In the genomic region with DNA sequence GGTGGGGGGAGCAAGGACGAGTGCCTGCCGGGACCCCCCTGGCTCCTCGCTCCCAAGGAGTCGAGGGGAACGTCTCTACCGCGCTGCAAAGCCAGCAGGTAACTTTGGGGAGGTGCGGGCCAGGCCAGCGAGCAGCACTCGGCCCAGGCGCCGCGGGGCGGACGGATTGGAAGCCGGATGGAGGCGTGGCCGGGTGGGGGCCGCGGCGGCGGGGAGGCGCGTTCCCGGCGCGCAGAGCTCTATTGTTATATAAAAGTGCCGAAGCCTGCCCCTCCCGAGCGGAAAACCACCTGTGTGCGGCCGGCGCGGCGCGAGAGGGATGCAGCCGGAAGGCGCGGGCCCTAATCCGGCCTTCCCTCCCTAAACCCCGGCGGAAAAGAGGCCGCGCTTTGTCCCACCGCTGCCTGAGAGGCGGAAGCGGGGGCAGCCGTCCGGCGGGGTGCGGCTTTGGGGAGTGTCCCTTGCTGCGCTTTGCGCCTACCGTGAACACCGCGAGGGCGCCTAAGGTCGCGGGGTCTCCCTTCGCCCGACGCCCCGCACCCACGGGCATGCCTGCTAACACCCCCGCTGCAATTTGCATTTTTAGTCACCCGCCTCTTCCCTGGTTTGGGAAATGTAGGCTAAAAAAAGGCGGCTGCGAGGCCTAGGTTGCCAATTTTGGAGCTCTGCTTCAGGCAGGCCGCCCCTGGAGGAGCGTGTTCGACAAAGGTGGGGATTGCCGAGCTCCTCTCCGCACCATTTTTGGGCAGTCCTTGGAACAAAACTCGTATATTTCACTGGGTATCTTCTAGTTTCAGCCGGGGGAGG, we compare ENCODE assay signal across 1 cellular context.
TF ChIP-seq lines count a peak whose summit lies in the region.

No MANE protein-coding gene starts in this region.

TF ChIP-seq in HepG2, 621 proteins besides CTCF, POLR2A, EP300 and RAD21 (continued from another document and continues in another):
- TF ChIP-seq, protein P1, sequence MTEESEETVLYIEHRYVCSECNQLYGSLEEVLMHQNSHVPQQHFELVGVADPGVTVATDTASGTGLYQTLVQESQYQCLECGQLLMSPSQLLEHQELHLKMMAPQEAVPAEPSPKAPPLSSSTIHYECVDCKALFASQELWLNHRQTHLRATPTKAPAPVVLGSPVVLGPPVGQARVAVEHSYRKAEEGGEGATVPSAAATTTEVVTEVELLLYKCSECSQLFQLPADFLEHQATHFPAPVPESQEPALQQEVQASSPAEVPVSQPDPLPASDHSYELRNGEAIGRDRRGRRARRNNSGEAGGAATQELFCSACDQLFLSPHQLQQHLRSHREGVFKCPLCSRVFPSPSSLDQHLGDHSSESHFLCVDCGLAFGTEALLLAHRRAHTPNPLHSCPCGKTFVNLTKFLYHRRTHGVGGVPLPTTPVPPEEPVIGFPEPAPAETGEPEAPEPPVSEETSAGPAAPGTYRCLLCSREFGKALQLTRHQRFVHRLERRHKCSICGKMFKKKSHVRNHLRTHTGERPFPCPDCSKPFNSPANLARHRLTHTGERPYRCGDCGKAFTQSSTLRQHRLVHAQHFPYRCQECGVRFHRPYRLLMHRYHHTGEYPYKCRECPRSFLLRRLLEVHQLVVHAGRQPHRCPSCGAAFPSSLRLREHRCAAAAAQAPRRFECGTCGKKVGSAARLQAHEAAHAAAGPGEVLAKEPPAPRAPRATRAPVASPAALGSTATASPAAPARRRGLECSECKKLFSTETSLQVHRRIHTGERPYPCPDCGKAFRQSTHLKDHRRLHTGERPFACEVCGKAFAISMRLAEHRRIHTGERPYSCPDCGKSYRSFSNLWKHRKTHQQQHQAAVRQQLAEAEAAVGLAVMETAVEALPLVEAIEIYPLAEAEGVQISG (CRISPR knock-in tag; IDR thresholded peaks at IDR 0.05): peak; percentile 74
- peak; percentile 75 for TF ChIP-seq SRY (CRISPR knock-in tag; IDR thresholded peaks at IDR 0.05)
- TF ChIP-seq, protein P2, sequence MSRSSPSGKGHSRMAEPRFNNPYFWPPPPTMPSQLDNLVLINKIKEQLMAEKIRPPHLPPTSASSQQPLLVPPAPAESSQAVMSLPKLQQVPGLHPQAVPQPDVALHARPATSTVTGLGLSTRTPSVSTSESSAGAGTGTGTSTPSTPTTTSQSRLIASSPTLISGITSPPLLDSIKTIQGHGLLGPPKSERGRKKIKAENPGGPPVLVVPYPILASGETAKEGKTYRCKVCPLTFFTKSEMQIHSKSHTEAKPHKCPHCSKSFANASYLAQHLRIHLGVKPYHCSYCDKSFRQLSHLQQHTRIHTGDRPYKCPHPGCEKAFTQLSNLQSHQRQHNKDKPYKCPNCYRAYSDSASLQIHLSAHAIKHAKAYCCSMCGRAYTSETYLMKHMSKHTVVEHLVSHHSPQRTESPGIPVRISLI (CRISPR knock-in tag; IDR thresholded peaks at IDR 0.05; ENCODE audit: borderline replicate concordance): no peak
- no peak for TF ChIP-seq ATRX (CRISPR knock-in tag; IDR thresholded peaks at IDR 0.05; ENCODE audit: borderline replicate concordance)
- no peak for TF ChIP-seq ISX (CRISPR knock-in tag; conservative IDR thresholded peaks at IDR 0.05)
- peak; percentile 69; the same call in 1 of the 2 replicates for TF ChIP-seq GATA4 (IDR thresholded peaks at IDR 0.05; ENCODE audit: borderline replicate concordance, low read depth)
- TF ChIP-seq, protein P3, sequence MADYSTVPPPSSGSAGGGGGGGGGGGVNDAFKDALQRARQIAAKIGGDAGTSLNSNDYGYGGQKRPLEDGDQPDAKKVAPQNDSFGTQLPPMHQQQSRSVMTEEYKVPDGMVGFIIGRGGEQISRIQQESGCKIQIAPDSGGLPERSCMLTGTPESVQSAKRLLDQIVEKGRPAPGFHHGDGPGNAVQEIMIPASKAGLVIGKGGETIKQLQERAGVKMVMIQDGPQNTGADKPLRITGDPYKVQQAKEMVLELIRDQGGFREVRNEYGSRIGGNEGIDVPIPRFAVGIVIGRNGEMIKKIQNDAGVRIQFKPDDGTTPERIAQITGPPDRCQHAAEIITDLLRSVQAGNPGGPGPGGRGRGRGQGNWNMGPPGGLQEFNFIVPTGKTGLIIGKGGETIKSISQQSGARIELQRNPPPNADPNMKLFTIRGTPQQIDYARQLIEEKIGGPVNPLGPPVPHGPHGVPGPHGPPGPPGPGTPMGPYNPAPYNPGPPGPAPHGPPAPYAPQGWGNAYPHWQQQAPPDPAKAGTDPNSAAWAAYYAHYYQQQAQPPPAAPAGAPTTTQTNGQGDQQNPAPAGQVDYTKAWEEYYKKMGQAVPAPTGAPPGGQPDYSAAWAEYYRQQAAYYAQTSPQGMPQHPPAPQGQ (CRISPR knock-in tag; IDR thresholded peaks at IDR 0.05; ENCODE audit: borderline replicate concordance): no peak
- TF ChIP-seq TP53 (CRISPR knock-in tag; conservative IDR thresholded peaks at IDR 0.05): no peak
- TF ChIP-seq CCAR2 (optimal IDR thresholded peaks at IDR 0.05; ENCODE audit: low read depth, low read length): no peak
- no peak for TF ChIP-seq ZNF232 (CRISPR knock-in tag; IDR thresholded peaks at IDR 0.05; ENCODE audit: borderline replicate concordance)
- no peak for TF ChIP-seq PRPF4 (IDR thresholded peaks at IDR 0.05; ENCODE audit: low read depth, low read length, poor library complexity, severe bottlenecking)
- TF ChIP-seq ZNF441 (CRISPR knock-in tag; IDR thresholded peaks at IDR 0.05; ENCODE audit: borderline replicate concordance): no peak; the same call in none of the 2 replicates
- TF ChIP-seq SKI (IDR thresholded peaks at IDR 0.05; ENCODE audit: partially characterized antibody): no peak
- no peak for TF ChIP-seq ZNF614 (CRISPR knock-in tag; IDR thresholded peaks at IDR 0.05; ENCODE audit: borderline replicate concordance)
- peak; percentile 70; the same call in 1 of the 2 replicates for TF ChIP-seq SIN3A (IDR thresholded peaks at IDR 0.05; ENCODE audit: borderline replicate concordance, low read depth, low read length)
- TF ChIP-seq, protein P4, sequence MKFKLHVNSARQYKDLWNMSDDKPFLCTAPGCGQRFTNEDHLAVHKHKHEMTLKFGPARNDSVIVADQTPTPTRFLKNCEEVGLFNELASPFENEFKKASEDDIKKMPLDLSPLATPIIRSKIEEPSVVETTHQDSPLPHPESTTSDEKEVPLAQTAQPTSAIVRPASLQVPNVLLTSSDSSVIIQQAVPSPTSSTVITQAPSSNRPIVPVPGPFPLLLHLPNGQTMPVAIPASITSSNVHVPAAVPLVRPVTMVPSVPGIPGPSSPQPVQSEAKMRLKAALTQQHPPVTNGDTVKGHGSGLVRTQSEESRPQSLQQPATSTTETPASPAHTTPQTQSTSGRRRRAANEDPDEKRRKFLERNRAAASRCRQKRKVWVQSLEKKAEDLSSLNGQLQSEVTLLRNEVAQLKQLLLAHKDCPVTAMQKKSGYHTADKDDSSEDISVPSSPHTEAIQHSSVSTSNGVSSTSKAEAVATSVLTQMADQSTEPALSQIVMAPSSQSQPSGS (CRISPR knock-in tag; IDR thresholded peaks at IDR 0.05): peak; percentile 8; the same call in 1 of the 2 replicates
- TF ChIP-seq, protein P5, sequence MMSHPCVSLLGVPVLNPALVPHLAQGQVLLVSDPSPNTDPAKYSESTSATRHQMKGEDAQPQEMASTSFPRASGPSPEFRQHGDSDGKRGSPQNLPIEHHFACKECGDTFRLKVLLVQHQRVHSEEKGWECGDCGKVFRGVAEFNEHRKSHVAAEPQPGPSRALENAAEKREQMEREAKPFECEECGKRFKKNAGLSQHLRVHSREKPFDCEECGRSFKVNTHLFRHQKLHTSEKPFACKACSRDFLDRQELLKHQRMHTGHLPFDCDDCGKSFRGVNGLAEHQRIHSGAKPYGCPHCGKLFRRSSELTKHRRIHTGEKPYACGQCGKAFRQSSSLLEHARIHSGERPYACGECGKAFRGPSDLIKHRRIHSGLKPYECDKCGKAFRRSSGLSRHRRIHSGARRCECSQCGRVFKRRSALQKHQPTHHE (CRISPR knock-in tag; IDR thresholded peaks at IDR 0.05; ENCODE audit: borderline replicate concordance): peak; percentile 57; the same call in 1 of the 2 replicates
- no peak for TF ChIP-seq JUNB (CRISPR knock-in tag; IDR thresholded peaks at IDR 0.05; ENCODE audit: borderline replicate concordance)
- TF ChIP-seq CENPT (CRISPR knock-in tag; IDR thresholded peaks at IDR 0.05; ENCODE audit: low read depth): no peak
- TF ChIP-seq PHF5A (CRISPR knock-in tag; IDR thresholded peaks at IDR 0.05; ENCODE audit: low read depth, unreplicated experiment): no peak
- TF ChIP-seq ZNF629 (CRISPR knock-in tag; conservative IDR thresholded peaks at IDR 0.05): no peak
- TF ChIP-seq SOX5 (CRISPR knock-in tag; IDR thresholded peaks at IDR 0.05; ENCODE audit: borderline replicate concordance): peak; percentile 86
- TF ChIP-seq, protein P6, sequence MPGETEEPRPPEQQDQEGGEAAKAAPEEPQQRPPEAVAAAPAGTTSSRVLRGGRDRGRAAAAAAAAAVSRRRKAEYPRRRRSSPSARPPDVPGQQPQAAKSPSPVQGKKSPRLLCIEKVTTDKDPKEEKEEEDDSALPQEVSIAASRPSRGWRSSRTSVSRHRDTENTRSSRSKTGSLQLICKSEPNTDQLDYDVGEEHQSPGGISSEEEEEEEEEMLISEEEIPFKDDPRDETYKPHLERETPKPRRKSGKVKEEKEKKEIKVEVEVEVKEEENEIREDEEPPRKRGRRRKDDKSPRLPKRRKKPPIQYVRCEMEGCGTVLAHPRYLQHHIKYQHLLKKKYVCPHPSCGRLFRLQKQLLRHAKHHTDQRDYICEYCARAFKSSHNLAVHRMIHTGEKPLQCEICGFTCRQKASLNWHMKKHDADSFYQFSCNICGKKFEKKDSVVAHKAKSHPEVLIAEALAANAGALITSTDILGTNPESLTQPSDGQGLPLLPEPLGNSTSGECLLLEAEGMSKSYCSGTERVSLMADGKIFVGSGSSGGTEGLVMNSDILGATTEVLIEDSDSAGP (CRISPR knock-in tag; IDR thresholded peaks at IDR 0.05; ENCODE audit: borderline replicate concordance): peak; percentile 62; the same call in 1 of the 2 replicates
- TF ChIP-seq, protein P7, sequence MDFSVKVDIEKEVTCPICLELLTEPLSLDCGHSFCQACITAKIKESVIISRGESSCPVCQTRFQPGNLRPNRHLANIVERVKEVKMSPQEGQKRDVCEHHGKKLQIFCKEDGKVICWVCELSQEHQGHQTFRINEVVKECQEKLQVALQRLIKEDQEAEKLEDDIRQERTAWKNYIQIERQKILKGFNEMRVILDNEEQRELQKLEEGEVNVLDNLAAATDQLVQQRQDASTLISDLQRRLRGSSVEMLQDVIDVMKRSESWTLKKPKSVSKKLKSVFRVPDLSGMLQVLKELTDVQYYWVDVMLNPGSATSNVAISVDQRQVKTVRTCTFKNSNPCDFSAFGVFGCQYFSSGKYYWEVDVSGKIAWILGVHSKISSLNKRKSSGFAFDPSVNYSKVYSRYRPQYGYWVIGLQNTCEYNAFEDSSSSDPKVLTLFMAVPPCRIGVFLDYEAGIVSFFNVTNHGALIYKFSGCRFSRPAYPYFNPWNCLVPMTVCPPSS (IDR thresholded peaks at IDR 0.05): no peak
- TF ChIP-seq LCORL (IDR thresholded peaks at IDR 0.05): peak; percentile 4; the same call in 1 of the 2 replicates
- TF ChIP-seq LCORL (CRISPR knock-in tag; IDR thresholded peaks at IDR 0.05): peak; percentile 85
- TF ChIP-seq DMAP1 (CRISPR knock-in tag; IDR thresholded peaks at IDR 0.05): no peak; the same call in 1 of the 2 replicates
- TF ChIP-seq, protein P8, sequence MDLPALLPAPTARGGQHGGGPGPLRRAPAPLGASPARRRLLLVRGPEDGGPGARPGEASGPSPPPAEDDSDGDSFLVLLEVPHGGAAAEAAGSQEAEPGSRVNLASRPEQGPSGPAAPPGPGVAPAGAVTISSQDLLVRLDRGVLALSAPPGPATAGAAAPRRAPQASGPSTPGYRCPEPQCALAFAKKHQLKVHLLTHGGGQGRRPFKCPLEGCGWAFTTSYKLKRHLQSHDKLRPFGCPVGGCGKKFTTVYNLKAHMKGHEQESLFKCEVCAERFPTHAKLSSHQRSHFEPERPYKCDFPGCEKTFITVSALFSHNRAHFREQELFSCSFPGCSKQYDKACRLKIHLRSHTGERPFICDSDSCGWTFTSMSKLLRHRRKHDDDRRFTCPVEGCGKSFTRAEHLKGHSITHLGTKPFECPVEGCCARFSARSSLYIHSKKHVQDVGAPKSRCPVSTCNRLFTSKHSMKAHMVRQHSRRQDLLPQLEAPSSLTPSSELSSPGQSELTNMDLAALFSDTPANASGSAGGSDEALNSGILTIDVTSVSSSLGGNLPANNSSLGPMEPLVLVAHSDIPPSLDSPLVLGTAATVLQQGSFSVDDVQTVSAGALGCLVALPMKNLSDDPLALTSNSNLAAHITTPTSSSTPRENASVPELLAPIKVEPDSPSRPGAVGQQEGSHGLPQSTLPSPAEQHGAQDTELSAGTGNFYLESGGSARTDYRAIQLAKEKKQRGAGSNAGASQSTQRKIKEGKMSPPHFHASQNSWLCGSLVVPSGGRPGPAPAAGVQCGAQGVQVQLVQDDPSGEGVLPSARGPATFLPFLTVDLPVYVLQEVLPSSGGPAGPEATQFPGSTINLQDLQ (CRISPR knock-in tag; IDR thresholded peaks at IDR 0.05): 0 out of 2 replicates have a peak, but pooled peaks have one; percentile 71
- TF ChIP-seq ZNF138 (CRISPR knock-in tag; IDR thresholded peaks at IDR 0.05; ENCODE audit: low read depth): no peak
- no peak for TF ChIP-seq MBNL3 (CRISPR knock-in tag; conservative IDR thresholded peaks at IDR 0.05)
- TF ChIP-seq, protein P9, sequence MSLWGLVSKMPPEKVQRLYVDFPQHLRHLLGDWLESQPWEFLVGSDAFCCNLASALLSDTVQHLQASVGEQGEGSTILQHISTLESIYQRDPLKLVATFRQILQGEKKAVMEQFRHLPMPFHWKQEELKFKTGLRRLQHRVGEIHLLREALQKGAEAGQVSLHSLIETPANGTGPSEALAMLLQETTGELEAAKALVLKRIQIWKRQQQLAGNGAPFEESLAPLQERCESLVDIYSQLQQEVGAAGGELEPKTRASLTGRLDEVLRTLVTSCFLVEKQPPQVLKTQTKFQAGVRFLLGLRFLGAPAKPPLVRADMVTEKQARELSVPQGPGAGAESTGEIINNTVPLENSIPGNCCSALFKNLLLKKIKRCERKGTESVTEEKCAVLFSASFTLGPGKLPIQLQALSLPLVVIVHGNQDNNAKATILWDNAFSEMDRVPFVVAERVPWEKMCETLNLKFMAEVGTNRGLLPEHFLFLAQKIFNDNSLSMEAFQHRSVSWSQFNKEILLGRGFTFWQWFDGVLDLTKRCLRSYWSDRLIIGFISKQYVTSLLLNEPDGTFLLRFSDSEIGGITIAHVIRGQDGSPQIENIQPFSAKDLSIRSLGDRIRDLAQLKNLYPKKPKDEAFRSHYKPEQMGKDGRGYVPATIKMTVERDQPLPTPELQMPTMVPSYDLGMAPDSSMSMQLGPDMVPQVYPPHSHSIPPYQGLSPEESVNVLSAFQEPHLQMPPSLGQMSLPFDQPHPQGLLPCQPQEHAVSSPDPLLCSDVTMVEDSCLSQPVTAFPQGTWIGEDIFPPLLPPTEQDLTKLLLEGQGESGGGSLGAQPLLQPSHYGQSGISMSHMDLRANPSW (CRISPR knock-in tag; IDR thresholded peaks at IDR 0.05; ENCODE audit: borderline replicate concordance): no peak; the same call in 1 of the 2 replicates
- peak; percentile 61; the same call in 1 of the 2 replicates for TF ChIP-seq ZFP82 (CRISPR knock-in tag; IDR thresholded peaks at IDR 0.05; ENCODE audit: borderline replicate concordance)
- no peak for TF ChIP-seq XRCC5 (optimal IDR thresholded peaks at IDR 0.05; ENCODE audit: low read length)
- peak; percentile 97 for TF ChIP-seq RXRA (CRISPR knock-in tag; IDR thresholded peaks at IDR 0.05)
- peak; percentile 90 for TF ChIP-seq PHF21A (CRISPR knock-in tag; IDR thresholded peaks at IDR 0.05)
- TF ChIP-seq MAFF (IDR thresholded peaks at IDR 0.05; ENCODE audit: low read depth, low read length): no peak
- TF ChIP-seq RARA (CRISPR knock-in tag; IDR thresholded peaks at IDR 0.05): peak; percentile 73
